11 cellular contexts compared by ENCODE assay signal in genomic region chr9:136228107-136228875, GRCh38. TPM values are rescaled to one million over a fixed set of nuclear protein-coding genes. Genes with fewer than 3 reads are reported as not detected.
A peak's percentile ranks its signal among the peaks of the same experiment; 100 is the strongest.
DNase-seq lines count a peak whose midpoint lies in the region; ATAC-seq, FAIRE-seq and TF ChIP-seq lines count a peak whose summit lies in the region.
"Had no signal": no experiment of that assay in that cellular context is flagged by ENCODE, and none has a peak within 500 bp of the region (broad histone marks: within the 10 kb centered on the region; RNA-seq: fewer than 3 reads in every experiment).

No MANE protein-coding gene starts in this region.

- no peak for TF ChIP-seq CTCF in bronchial epithelial cell (IDR thresholded peaks at IDR 0.05; ENCODE audit: insufficient read depth, low read length, severe bottlenecking)
- TF ChIP-seq CTCF in right atrium auricular region (IDR thresholded peaks at IDR 0.05) = no peak

- peak; percentile 52 for FAIRE-seq in bronchial epithelial cell (lab: Jason Lieb, UNC)
- FAIRE-seq: TTC549 had no signal

- H3K9me3 ChIP-seq in right atrium auricular region = no peaks in the 10 kb centered on the region

- no peaks in the 10 kb centered on the region for H3K27me3 ChIP-seq in bronchial epithelial cell (ENCODE audit: control insufficient read depth, insufficient read depth, low read length)
- H3K27me3 ChIP-seq in right atrium auricular region = no peaks in the 10 kb centered on the region

- H3K27ac ChIP-seq in right atrium auricular region = no peak overlapping the region

- peaks cover 9% of the 10 kb centered on the region for H3K36me3 ChIP-seq in bronchial epithelial cell (ENCODE audit: control insufficient read depth, insufficient read depth, low read length)
- H3K36me3 ChIP-seq in right atrium auricular region = peaks cover 11% of the 10 kb centered on the region

- H3K4me3 ChIP-seq in bronchial epithelial cell (ENCODE audit: low read depth, low read length) (no peak overlapping the region), skeletal muscle cell (ENCODE audit: low read depth, low read length) (no peak overlapping the region), right atrium auricular region (no peak overlapping the region)

- no peaks in the 10 kb centered on the region for H3K4me1 ChIP-seq in right atrium auricular region

- peak; percentile 36 to 55 for ATAC-seq in activated CD4-positive, CD25-positive, alpha-beta regulatory T cell treated with anti-CD3 and anti-CD28 coated beads, Interleukin-2, amount 50 U/mL, for 24 hours
- ATAC-seq in GM19328 (IDR thresholded peaks at IDR 0.05; ENCODE audit: unreplicated experiment) (no peak), HG02763 (IDR thresholded peaks at IDR 0.05; ENCODE audit: unreplicated experiment) (no peak)

- no peak for DNase-seq in activated CD4-positive, CD25-positive, alpha-beta regulatory T cell treated with anti-CD3 and anti-CD28 coated beads, Interleukin-2, amount 50 U/mL, for 72 hours
- DNase-seq in MV-4-11 (lab: John Stamatoyannopoulos, UW) (peak; percentile 23), bronchial epithelial cell (ENCODE audit: low read depth) (peak; percentile 94), skeletal muscle cell (ENCODE audit: low read depth) (peak; percentile 29), right atrium auricular region (ENCODE audit: low spot score) (no peak)
- DNase-seq: midbrain, NCI-H146 had no signal

RNA-seq across cellular contexts. Expression of gene QSOX2, which starts 17.3 kb away (rescaled TPM):
- total RNA-seq in bronchial epithelial cell (10.6 and 12.1 TPM in 2 replicates), right atrium auricular region (1 to 10 TPM; 3.2 to 6.3 TPM)

RNA-seq across cellular contexts. Expression of gene LHX3, which starts 23.4 kb away (rescaled TPM):
- total RNA-seq in bronchial epithelial cell (not detected in 2 replicates), right atrium auricular region (under 1 TPM in 1 of 2 donors, not detected in 1; 0.16 TPM)

Comparison
In these comparisons a context has a peak if more than half of its experiments do, and no peak if none do; other contexts are left out.
1. ATAC-seq: peak in activated CD4-positive, CD25-positive, alpha-beta regulatory T cell treated with anti-CD3 and anti-CD28 coated beads, Interleukin-2, amount 50 U/mL, for 24 hours (2 of 2); none in GM19328 (single experiment) and HG02763 (single experiment).
2. DNase-seq: peak in MV-4-11 (single experiment), bronchial epithelial cell (single experiment) and skeletal muscle cell (single experiment); none in activated CD4-positive, CD25-positive, alpha-beta regulatory T cell treated with anti-CD3 and anti-CD28 coated beads, Interleukin-2, amount 50 U/mL, for 72 hours (single experiment) and right atrium auricular region (single experiment).